ENCODE assay signal across 1 cellular context in genomic region chr5:119331566-119332095, GRCh38.
A peak's percentile ranks its signal among the peaks of the same experiment; 100 is the strongest.
TF ChIP-seq lines count a peak whose summit lies in the region.

No MANE protein-coding gene starts in this region.

TF ChIP-seq in K562, 482 proteins besides CTCF, POLR2A, EP300 and RAD21:
- TF ChIP-seq CREB3 (tag; conservative IDR thresholded peaks at IDR 0.05; ENCODE audit: low read depth): 0 out of 2 replicates have a peak, but pooled peaks have one; percentile 28
- peak; percentile 86 for TF ChIP-seq MEIS2 (IDR thresholded peaks at IDR 0.05; ENCODE audit: partially characterized antibody)
- no peak for TF ChIP-seq ZNF12 (CRISPR knock-in tag; IDR thresholded peaks at IDR 0.05)
- TF ChIP-seq ZNF583 (CRISPR knock-in tag; IDR thresholded peaks at IDR 0.05): no peak
- no peak for TF ChIP-seq HINFP (tag; conservative IDR thresholded peaks at IDR 0.05; ENCODE audit: low read depth)
- no peak for TF ChIP-seq NFXL1 (CRISPR knock-in tag; IDR thresholded peaks at IDR 0.05)
- no peak for TF ChIP-seq PHB (CRISPR knock-in tag; IDR thresholded peaks at IDR 0.05)
- TF ChIP-seq ARID1B (IDR thresholded peaks at IDR 0.05): peak; percentile 43; the same call in 1 of the 2 replicates
- peak; percentile 16; the same call in 1 of the 2 replicates for TF ChIP-seq CREM (IDR thresholded peaks at IDR 0.05; ENCODE audit: low read depth)
- peak; percentile 35; the same call in 1 of the 2 replicates for TF ChIP-seq JUN (IDR thresholded peaks at IDR 0.05; ENCODE audit: borderline replicate concordance, low read depth, low read length)
- TF ChIP-seq JUN (CRISPR knock-in tag; IDR thresholded peaks at IDR 0.05; ENCODE audit: borderline replicate concordance): no peak
- TF ChIP-seq THAP12 (CRISPR knock-in tag; IDR thresholded peaks at IDR 0.05): no peak
- peak; percentile 67; the same call in 1 of the 2 replicates for TF ChIP-seq ZNF592 (IDR thresholded peaks at IDR 0.05)
- TF ChIP-seq SIN3A (IDR thresholded peaks at IDR 0.05; ENCODE audit: borderline replicate concordance in 2 of 2, control insufficient read depth in 1 of 2, low read depth in 2 of 2, low read length in 2 of 2): no peak
- peak in 1 of 2 experiments; percentile 23; a peak in 1 of 3 replicates for TF ChIP-seq CBX3 (IDR thresholded peaks at IDR 0.05; ENCODE audit: borderline replicate concordance in 1 of 2, low read length in 2 of 2)
- TF ChIP-seq CREB5 (CRISPR knock-in tag; IDR thresholded peaks at IDR 0.05): no peak
- TF ChIP-seq POU5F1 (IDR thresholded peaks at IDR 0.05; ENCODE audit: borderline replicate concordance, low read depth, low read length, partially characterized antibody): no peak
- peak; percentile 26; the same call in 1 of the 2 replicates for TF ChIP-seq CBFA2T3 (IDR thresholded peaks at IDR 0.05)
- no peak for TF ChIP-seq HEY1 (CRISPR knock-in tag; IDR thresholded peaks at IDR 0.05; ENCODE audit: borderline replicate concordance)
- no peak for TF ChIP-seq E2F1 (CRISPR knock-in tag; IDR thresholded peaks at IDR 0.05)
- TF ChIP-seq KDM1A (IDR thresholded peaks at IDR 0.05): 0 out of 4 replicates have a peak, but pooled peaks of 1 of the 2 experiments have one; percentile 9
- no peak for TF ChIP-seq DPF2 (IDR thresholded peaks at IDR 0.05)
- peak; percentile 43; the same call in 1 of the 2 replicates for TF ChIP-seq TEAD4 (IDR thresholded peaks at IDR 0.05; ENCODE audit: low read length)
- no peak for TF ChIP-seq TEAD4 (CRISPR knock-in tag; IDR thresholded peaks at IDR 0.05; ENCODE audit: borderline replicate concordance)
- TF ChIP-seq JUND (IDR thresholded peaks at IDR 0.05; ENCODE audit: borderline replicate concordance, low read depth, low read length): peak; percentile 66; the same call in 1 of the 2 replicates
- TF ChIP-seq JUND (tag; IDR thresholded peaks at IDR 0.05; ENCODE audit: borderline replicate concordance, low read depth, low read length): no peak; the same call in 2 of the 3 replicates
- TF ChIP-seq MECOM (CRISPR knock-in tag; IDR thresholded peaks at IDR 0.05): no peak
- peak; percentile 19; the same call in 1 of the 2 replicates for TF ChIP-seq TCF3 (CRISPR knock-in tag; IDR thresholded peaks at IDR 0.05)
- no peak for TF ChIP-seq ZBTB17 (CRISPR knock-in tag; IDR thresholded peaks at IDR 0.05)
- TF ChIP-seq ID3 (CRISPR knock-in tag; IDR thresholded peaks at IDR 0.05): no peak
- peak; percentile 63; the same call in 1 of the 2 replicates for TF ChIP-seq ID3 (tag; IDR thresholded peaks at IDR 0.05)
- TF ChIP-seq SMARCA4 (IDR thresholded peaks at IDR 0.05): peak; percentile 30; the same call in 1 of the 2 replicates
- no peak for TF ChIP-seq SMAD1 (IDR thresholded peaks at IDR 0.05; ENCODE audit: low read depth, low read length, partially characterized antibody)
- peak; percentile 26; the same call in 1 of the 2 replicates for TF ChIP-seq DMBX1 (CRISPR knock-in tag; IDR thresholded peaks at IDR 0.05; ENCODE audit: borderline replicate concordance)
- TF ChIP-seq ZNF584 (CRISPR knock-in tag; IDR thresholded peaks at IDR 0.05; ENCODE audit: low read depth): peak; percentile 18; the same call in 1 of the 2 replicates
- TF ChIP-seq E4F1 (CRISPR knock-in tag; IDR thresholded peaks at IDR 0.05; ENCODE audit: borderline replicate concordance): no peak
- TF ChIP-seq MAFG (tag; conservative IDR thresholded peaks at IDR 0.05): no peak
- TF ChIP-seq NKRF (IDR thresholded peaks at IDR 0.05; ENCODE audit: borderline replicate concordance): no peak
- TF ChIP-seq PKNOX1 (IDR thresholded peaks at IDR 0.05): peak; percentile 26; the same call in 1 of the 2 replicates
